In genomic region chr1:3349968-3350299, GRCh38 we compare ENCODE assay signal across 22 cellular contexts.
DNase-seq lines count a peak whose midpoint lies in the region; ATAC-seq and TF ChIP-seq lines count a peak whose summit lies in the region.
"Had no signal": no experiment of that assay in that cellular context is flagged by ENCODE, and none has a peak within 500 bp of the region (broad histone marks: within the 10 kb centered on the region; RNA-seq: fewer than 3 reads in every experiment).

No MANE protein-coding gene starts in this region.

- H3K36me3 ChIP-seq in ascending aorta: no peaks in the 10 kb centered on the region
- no peaks in the 10 kb centered on the region for H3K36me3 ChIP-seq in ovary
- H3K36me3 ChIP-seq in tibial nerve: no peaks in the 10 kb centered on the region
- H3K36me3 ChIP-seq: HAP-1, MG63 had no signal

- 90 to 95% (median 94%) methylated on average over 3 of the region's 3 CpGs for WGBS in ovary, 3 donors
- 85 to 95% methylated on average over 3 of the region's 3 CpGs for whole genome bisulfite sequencing in tibial nerve, 2 donors

- no peaks in the 10 kb centered on the region for H3K9me3 ChIP-seq in ascending aorta
- peaks cover 0 to 1% of the 10 kb centered on the region in 2 donors for H3K9me3 ChIP-seq in ovary
- peaks cover 0 to 4% (median 0%) of the 10 kb centered on the region in 4 donors for H3K9me3 ChIP-seq in tibial nerve
- H3K9me3 ChIP-seq: HAP-1, MG63 had no signal

- H3K4me1 ChIP-seq in ascending aorta: peaks cover 70 to 94% of the 10 kb centered on the region in 2 donors
- H3K4me1 ChIP-seq in ovary (ENCODE audit: insufficient read depth): peaks cover 23% of the 10 kb centered on the region
- peaks cover 0 to 93% (median 59%) of the 10 kb centered on the region in 4 donors for H3K4me1 ChIP-seq in tibial nerve
- H3K4me1 ChIP-seq: HAP-1 had no signal

- H3K27ac ChIP-seq in ascending aorta: peak overlapping the region; percentile 89 to 98
- peak overlapping the region; percentile 94 for H3K27ac ChIP-seq in cingulate gyrus (ENCODE audit: low read depth, low read length)
- H3K27ac ChIP-seq in ovary: peak overlapping the region; percentile 5 to 80
- H3K27ac ChIP-seq in tibial nerve: peak overlapping the region; percentile 79 to 98 (median 89)
- H3K27ac ChIP-seq: C4-2B, VCaP had no signal

- TF ChIP-seq CTCF in ascending aorta (IDR thresholded peaks at IDR 0.05): no peak
- TF ChIP-seq CTCF in ovary (IDR thresholded peaks at IDR 0.05): no peak
- TF ChIP-seq CTCF in tibial nerve (IDR thresholded peaks at IDR 0.05): no peak

- TF ChIP-seq POLR2A in ovary (IDR thresholded peaks at IDR 0.05) (no peak), tibial nerve (IDR thresholded peaks at IDR 0.05) (no peak)

- H3K4me3 ChIP-seq in ascending aorta: peak overlapping the region in 1 of 2 donors; percentile 37
- no peak overlapping the region for H3K4me3 ChIP-seq in ovary
- H3K4me3 ChIP-seq in tibial nerve: no peak overlapping the region
- H3K4me3 ChIP-seq: HAP-1, MG63 had no signal

- no peak for DNase-seq in ascending aorta (ENCODE audit: low spot score in 2 of 2)
- DNase-seq in ovary: no peak
- DNase-seq in tibial nerve (ENCODE audit: low spot score in 2 of 2): no peak
- no peak for DNase-seq in SHP77 treated with DMSO at 0.1 percent for 48 hours (lab: John Stamatoyannopoulos, UW)
- no peak for DNase-seq in NCI-H526 (lab: John Stamatoyannopoulos, UW)
- DNase-seq: activated CD4-positive, alpha-beta T cell treated with anti-CD3 and anti-CD28 coated beads for 48 hours; activated CD8-positive, alpha-beta memory T cell treated with anti-CD3 and anti-CD28 coated beads for 24 hours; activated effector memory CD4-positive, alpha-beta T cell treated with anti-CD3 and anti-CD28 coated beads, Interleukin-2, amount 50 U/mL, for 16 hours; activated naive CD8-positive, alpha-beta T cell treated with anti-CD3 and anti-CD28 coated beads for 36 hours; KG1; MG63; naive thymus-derived CD4-positive, alpha-beta T cell; NCI-H2029 treated with DMSO at 0.1 percent for 48 hours; stimulated activated CD4-positive, alpha-beta T cell treated with anti-CD3 and anti-CD28 coated beads, Interleukin-4, amount 100 ng/mL, for 1 hour; SW 1271; T-helper 9 cell; trophoblast cell had no signal

- H3K27me3 ChIP-seq in ascending aorta: no peaks in the 10 kb centered on the region
- no peaks in the 10 kb centered on the region for H3K27me3 ChIP-seq in ovary
- H3K27me3 ChIP-seq in tibial nerve: peaks cover 0 to 11% of the 10 kb centered on the region in 2 donors
- H3K27me3 ChIP-seq: MG63 had no signal

- no peak for ATAC-seq in HG03469 (IDR thresholded peaks at IDR 0.05; ENCODE audit: unreplicated experiment)
- ATAC-seq: naive thymus-derived CD4-positive, alpha-beta T cell had no signal

- intact Hi-C loops in ascending aorta (cut with DNase I): loop anchor here (1.0 to 5.0 kb wide), 5 partner anchors 37 to 423 kb away; no protein-coding TSS in a partner anchor
- intact Hi-C loops in ovary (cut with DNase I): loop anchor here in 1 of 4 donors (5.0 kb wide), 1 partner anchor 38 kb away; no protein-coding TSS in a partner anchor

- no peak for TF ChIP-seq EP300 in ovary (IDR thresholded peaks at IDR 0.05)
- TF ChIP-seq EP300 in tibial nerve (IDR thresholded peaks at IDR 0.05): no peak

Comparison
In these comparisons a context has a peak if more than half of its experiments do, and no peak if none do; other contexts are left out.
1. H3K27ac ChIP-seq: peak in every context shown above with its lines; median percentile 94 in cingulate gyrus; 94 in ascending aorta; 89 in tibial nerve; 42 in ovary.